ENCODE assay signal across 8 cellular contexts in genomic region chr12:56636675-56637540, GRCh38. TPM values are rescaled to one million over a fixed set of nuclear protein-coding genes. Genes with fewer than 3 reads are reported as not detected.
A peak's percentile ranks its signal among the peaks of the same experiment; 100 is the strongest.
DNase-seq lines count a peak whose midpoint lies in the region; FAIRE-seq and TF ChIP-seq lines count a peak whose summit lies in the region.

No MANE protein-coding gene starts in this region.

- DNase-seq in H7 = peak; percentile 93
- peak; percentile 96 for DNase-seq in SIG-M5 (lab: John Stamatoyannopoulos, UW)
- peak; percentile 56 to 94 (median 79) for DNase-seq in activated naive CD4-positive, alpha-beta T cell (lab: John Stamatoyannopoulos, UW)
- DNase-seq in foreskin melanocyte = peak; percentile 99
- DNase-seq in neuronal stem cell (ENCODE audit: low spot score) = peak; percentile 98
- DNase-seq in superior temporal gyrus (ENCODE audit: extremely low spot score) = peak; percentile 96

- H3K9me3 ChIP-seq in Loucy (ENCODE audit: insufficient read depth, low read depth, low read length) (no peaks in the 10 kb centered on the region), neuronal stem cell (replicated peaks in 1 of 2; ENCODE audit: control insufficient read depth in 2 of 2, insufficient read depth in 1 of 2, low read depth in 1 of 2, low read length in 2 of 2) (no peaks in the 10 kb centered on the region)

- no peak overlapping the region for H4K8ac ChIP-seq in neuronal stem cell (ENCODE audit: low read depth, low read length)

- H3F3A ChIP-seq in Loucy (ENCODE audit: low read depth) = peaks cover 13% of the 10 kb centered on the region

- no peak overlapping the region for H2BK120ac ChIP-seq in neuronal stem cell (ENCODE audit: low read depth, low read length)

- H2BK12ac ChIP-seq in neuronal stem cell (ENCODE audit: low read length) = no peak overlapping the region

- H3K27me3 ChIP-seq in H7 (ENCODE audit: control insufficient read depth, insufficient read depth, low read length) = no peaks in the 10 kb centered on the region
- H3K27me3 ChIP-seq in Loucy (ENCODE audit: insufficient read depth, low read length, poor library complexity, severe bottlenecking) = no peaks in the 10 kb centered on the region
- no peaks in the 10 kb centered on the region for H3K27me3 ChIP-seq in neuronal stem cell (ENCODE audit: control insufficient read depth in 3 of 3, insufficient read depth in 3 of 3, low read depth in 1 of 3, low read length in 3 of 3)

- H3K23ac ChIP-seq in neuronal stem cell (ENCODE audit: low read depth, low read length, poor library complexity) = no peak overlapping the region

- no peaks in the 10 kb centered on the region for H3K9me2 ChIP-seq in Loucy (replicated peaks; ENCODE audit: low read depth, low read length)

- H3K27ac ChIP-seq in neuronal stem cell (replicated peaks; ENCODE audit: low read length) = peak overlapping the region; percentile 82

- H3K4me2 ChIP-seq in Loucy (ENCODE audit: low read depth, low read length, poor library complexity, severe bottlenecking) = peak overlapping the region; percentile 100
- H3K4me2 ChIP-seq in neuronal stem cell (ENCODE audit: insufficient read depth, low read length, poor library complexity, severe bottlenecking) = peak overlapping the region; percentile 85

- H2AFZ ChIP-seq in Loucy (ENCODE audit: low read length) (peak overlapping the region; percentile 58), neuronal stem cell (ENCODE audit: low read length) (peak overlapping the region; percentile 86)

- H3K18ac ChIP-seq in neuronal stem cell (ENCODE audit: low read length) = peak overlapping the region; percentile 51

- H3K4me1 ChIP-seq in Loucy (ENCODE audit: insufficient read depth, low read length, poor library complexity, severe bottlenecking) (peaks cover 46% of the 10 kb centered on the region), neuronal stem cell (ENCODE audit: control insufficient read depth in 2 of 2, insufficient read depth in 1 of 2, low read depth in 1 of 2, low read length in 2 of 2) (peaks cover 20 to 30% of the 10 kb centered on the region in 2 donors)

- peak; percentile 99 for FAIRE-seq in G401.6 (lab: Jason Lieb, UNC)

- H2BK5ac ChIP-seq in neuronal stem cell (ENCODE audit: low read length) = no peak overlapping the region

- peak overlapping the region; percentile 81 for H3K9ac ChIP-seq in Loucy (ENCODE audit: low read depth, low read length, poor library complexity, severe bottlenecking)
- H3K9ac ChIP-seq in neuronal stem cell (ENCODE audit: low read depth, low read length, poor library complexity) = peak overlapping the region; percentile 55

- H2BK15ac ChIP-seq in neuronal stem cell (ENCODE audit: low read length) = no peak overlapping the region

- H4K20me1 ChIP-seq in Loucy (ENCODE audit: insufficient read depth, low read length, poor library complexity, severe bottlenecking) = peaks cover 41% of the 10 kb centered on the region

- no peak overlapping the region for H2AK5ac ChIP-seq in neuronal stem cell (ENCODE audit: low read depth, low read length)

- no peak overlapping the region for H3K14ac ChIP-seq in neuronal stem cell (ENCODE audit: low read length)

- H3K4ac ChIP-seq in neuronal stem cell (ENCODE audit: low read length) = no peak overlapping the region

- WGBS in neuronal stem cell (ENCODE audit: extremely low coverage in 2 of 2, insufficient read length in 2 of 2, insufficient replicate concordance in 1 of 2), 2 donors = no CpG with 5 or more reads among the region's 12 CpGs

- TF ChIP-seq CTCF in Loucy (conservative IDR thresholded peaks at IDR 0.05; ENCODE audit: low read length) = peak; percentile 97

- no peak overlapping the region for H4K91ac ChIP-seq in neuronal stem cell (ENCODE audit: low read depth, low read length, poor library complexity)

- peaks cover 25% of the 10 kb centered on the region for H3K36me3 ChIP-seq in H7 (replicated peaks; ENCODE audit: control insufficient read depth, insufficient read depth, low read length)
- H3K36me3 ChIP-seq in Loucy (ENCODE audit: insufficient read depth, low read length) = peaks cover 35% of the 10 kb centered on the region; the same call in 1 of the 2 replicates
- peaks cover 17 to 47% of the 10 kb centered on the region in 2 donors for H3K36me3 ChIP-seq in neuronal stem cell (replicated peaks in 1 of 2; ENCODE audit: control insufficient read depth in 2 of 2, insufficient read depth in 2 of 2, low read length in 2 of 2)

- peaks cover 5% of the 10 kb centered on the region for H3K79me1 ChIP-seq in neuronal stem cell (ENCODE audit: low read depth, low read length)

- H3K4me3 ChIP-seq in H7 (ENCODE audit: insufficient read depth, low read depth, low read length) = peak overlapping the region; percentile 87
- peak overlapping the region; percentile 90 for H3K4me3 ChIP-seq in Loucy (ENCODE audit: low read length, poor library complexity, severe bottlenecking)
- H3K4me3 ChIP-seq in neuronal stem cell (ENCODE audit: low read length in 2 of 2) = peak overlapping the region; percentile 66 to 67

- peaks cover 55% of the 10 kb centered on the region for H3K79me2 ChIP-seq in Loucy (ENCODE audit: insufficient read depth, low read length)

RNA-seq across cellular contexts. Expression of gene BAZ2A, which starts 6.8 kb away (rescaled TPM):
- 23.6 and 24.6 TPM in 2 replicates for total RNA-seq in H7 (2014; rRNA removed; shearing (Covaris generic))
- 91.0 TPM for polyA plus RNA-seq in neuronal stem cell (2013, experiment 1 of 2)
- 91.7 TPM for polyA plus RNA-seq in neuronal stem cell (2013, experiment 2 of 2)

RNA-seq across cellular contexts. Expression of gene ATP5F1B, which starts 8.9 kb away (rescaled TPM):
- total RNA-seq in H7 (2014; rRNA removed; shearing (Covaris generic)) = 959 and 1,061 TPM in 2 replicates
- polyA plus RNA-seq in neuronal stem cell (2013, experiment 1 of 2) = 527 TPM
- polyA plus RNA-seq in neuronal stem cell (2013, experiment 2 of 2) = 548 TPM

RNA-seq across cellular contexts. Expression of gene PTGES3, which starts 51.2 kb away (rescaled TPM):
- 167 and 189 TPM in 2 replicates for total RNA-seq in H7 (2014; rRNA removed; shearing (Covaris generic))
- polyA plus RNA-seq in neuronal stem cell (2013, experiment 1 of 2) = 354 TPM
- polyA plus RNA-seq in neuronal stem cell (2013, experiment 2 of 2) = 356 TPM

Comparison
In these comparisons a context has a peak if more than half of its experiments do, and no peak if none do; other contexts are left out.
1. Peak in every context shown above with its lines: DNase-seq, H3K4me3 ChIP-seq and H3K27ac ChIP-seq.